ENCODE assay signal across 1 cellular context in the genomic region with DNA sequence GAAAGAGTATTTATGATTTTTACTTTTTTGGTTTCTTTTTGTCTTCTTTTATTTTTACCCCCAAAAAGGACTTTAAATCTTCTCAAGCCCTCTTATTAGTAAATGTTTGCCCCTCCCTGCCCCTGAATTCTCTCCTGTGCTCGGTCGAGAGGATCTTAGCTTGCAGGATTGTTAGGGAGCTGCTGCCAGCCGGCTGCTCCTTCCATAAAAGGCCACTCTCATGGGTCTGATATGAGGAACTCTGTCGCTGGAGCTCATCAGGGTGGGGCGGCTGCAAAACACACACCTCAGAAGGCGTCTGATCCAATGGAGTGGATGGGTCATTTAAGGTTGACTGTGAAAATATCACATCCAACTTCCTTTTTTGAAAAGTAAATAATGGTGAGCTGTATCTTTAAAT.
TF ChIP-seq lines count a peak whose summit lies in the region.

No MANE protein-coding gene starts in this region.

TF ChIP-seq in K562, 482 proteins besides CTCF, POLR2A, EP300 and RAD21:
- no peak for TF ChIP-seq NONO (IDR thresholded peaks at IDR 0.05; ENCODE audit: low read depth in 2 of 2, low read length in 1 of 2)
- no peak for TF ChIP-seq ZNF778 (CRISPR knock-in tag; IDR thresholded peaks at IDR 0.05)
- TF ChIP-seq, protein P1, sequence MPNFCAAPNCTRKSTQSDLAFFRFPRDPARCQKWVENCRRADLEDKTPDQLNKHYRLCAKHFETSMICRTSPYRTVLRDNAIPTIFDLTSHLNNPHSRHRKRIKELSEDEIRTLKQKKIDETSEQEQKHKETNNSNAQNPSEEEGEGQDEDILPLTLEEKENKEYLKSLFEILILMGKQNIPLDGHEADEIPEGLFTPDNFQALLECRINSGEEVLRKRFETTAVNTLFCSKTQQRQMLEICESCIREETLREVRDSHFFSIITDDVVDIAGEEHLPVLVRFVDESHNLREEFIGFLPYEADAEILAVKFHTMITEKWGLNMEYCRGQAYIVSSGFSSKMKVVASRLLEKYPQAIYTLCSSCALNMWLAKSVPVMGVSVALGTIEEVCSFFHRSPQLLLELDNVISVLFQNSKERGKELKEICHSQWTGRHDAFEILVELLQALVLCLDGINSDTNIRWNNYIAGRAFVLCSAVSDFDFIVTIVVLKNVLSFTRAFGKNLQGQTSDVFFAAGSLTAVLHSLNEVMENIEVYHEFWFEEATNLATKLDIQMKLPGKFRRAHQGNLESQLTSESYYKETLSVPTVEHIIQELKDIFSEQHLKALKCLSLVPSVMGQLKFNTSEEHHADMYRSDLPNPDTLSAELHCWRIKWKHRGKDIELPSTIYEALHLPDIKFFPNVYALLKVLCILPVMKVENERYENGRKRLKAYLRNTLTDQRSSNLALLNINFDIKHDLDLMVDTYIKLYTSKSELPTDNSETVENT (CRISPR knock-in tag; IDR thresholded peaks at IDR 0.05): no peak
- TF ChIP-seq KAT7 (CRISPR knock-in tag; IDR thresholded peaks at IDR 0.05; ENCODE audit: borderline replicate concordance): no peak
- TF ChIP-seq NFIX (CRISPR knock-in tag; IDR thresholded peaks at IDR 0.05; ENCODE audit: low read depth): no peak
- TF ChIP-seq, protein P2, sequence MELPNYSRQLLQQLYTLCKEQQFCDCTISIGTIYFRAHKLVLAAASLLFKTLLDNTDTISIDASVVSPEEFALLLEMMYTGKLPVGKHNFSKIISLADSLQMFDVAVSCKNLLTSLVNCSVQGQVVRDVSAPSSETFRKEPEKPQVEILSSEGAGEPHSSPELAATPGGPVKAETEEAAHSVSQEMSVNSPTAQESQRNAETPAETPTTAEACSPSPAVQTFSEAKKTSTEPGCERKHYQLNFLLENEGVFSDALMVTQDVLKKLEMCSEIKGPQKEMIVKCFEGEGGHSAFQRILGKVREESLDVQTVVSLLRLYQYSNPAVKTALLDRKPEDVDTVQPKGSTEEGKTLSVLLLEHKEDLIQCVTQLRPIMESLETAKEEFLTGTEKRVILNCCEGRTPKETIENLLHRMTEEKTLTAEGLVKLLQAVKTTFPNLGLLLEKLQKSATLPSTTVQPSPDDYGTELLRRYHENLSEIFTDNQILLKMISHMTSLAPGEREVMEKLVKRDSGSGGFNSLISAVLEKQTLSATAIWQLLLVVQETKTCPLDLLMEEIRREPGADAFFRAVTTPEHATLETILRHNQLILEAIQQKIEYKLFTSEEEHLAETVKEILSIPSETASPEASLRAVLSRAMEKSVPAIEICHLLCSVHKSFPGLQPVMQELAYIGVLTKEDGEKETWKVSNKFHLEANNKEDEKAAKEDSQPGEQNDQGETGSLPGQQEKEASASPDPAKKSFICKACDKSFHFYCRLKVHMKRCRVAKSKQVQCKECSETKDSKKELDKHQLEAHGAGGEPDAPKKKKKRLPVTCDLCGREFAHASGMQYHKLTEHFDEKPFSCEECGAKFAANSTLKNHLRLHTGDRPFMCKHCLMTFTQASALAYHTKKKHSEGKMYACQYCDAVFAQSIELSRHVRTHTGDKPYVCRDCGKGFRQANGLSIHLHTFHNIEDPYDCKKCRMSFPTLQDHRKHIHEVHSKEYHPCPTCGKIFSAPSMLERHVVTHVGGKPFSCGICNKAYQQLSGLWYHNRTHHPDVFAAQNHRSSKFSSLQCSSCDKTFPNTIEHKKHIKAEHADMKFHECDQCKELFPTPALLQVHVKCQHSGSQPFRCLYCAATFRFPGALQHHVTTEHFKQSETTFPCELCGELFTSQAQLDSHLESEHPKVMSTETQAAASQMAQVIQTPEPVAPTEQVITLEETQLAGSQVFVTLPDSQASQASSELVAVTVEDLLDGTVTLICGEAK (IDR thresholded peaks at IDR 0.05): peak; percentile 69
- TF ChIP-seq, protein P2 (CRISPR knock-in tag; IDR thresholded peaks at IDR 0.05): no peak
- TF ChIP-seq RBBP5 (IDR thresholded peaks at IDR 0.05; ENCODE audit: borderline replicate concordance, insufficient read depth, low read length, poor library complexity, severe bottlenecking): peak; percentile 31
- TF ChIP-seq WHSC1 (IDR thresholded peaks at IDR 0.05; ENCODE audit: low read length): no peak
- no peak for TF ChIP-seq RBM17 (IDR thresholded peaks at IDR 0.05; ENCODE audit: borderline replicate concordance, low read depth, low read length)
- TF ChIP-seq, protein P3, sequence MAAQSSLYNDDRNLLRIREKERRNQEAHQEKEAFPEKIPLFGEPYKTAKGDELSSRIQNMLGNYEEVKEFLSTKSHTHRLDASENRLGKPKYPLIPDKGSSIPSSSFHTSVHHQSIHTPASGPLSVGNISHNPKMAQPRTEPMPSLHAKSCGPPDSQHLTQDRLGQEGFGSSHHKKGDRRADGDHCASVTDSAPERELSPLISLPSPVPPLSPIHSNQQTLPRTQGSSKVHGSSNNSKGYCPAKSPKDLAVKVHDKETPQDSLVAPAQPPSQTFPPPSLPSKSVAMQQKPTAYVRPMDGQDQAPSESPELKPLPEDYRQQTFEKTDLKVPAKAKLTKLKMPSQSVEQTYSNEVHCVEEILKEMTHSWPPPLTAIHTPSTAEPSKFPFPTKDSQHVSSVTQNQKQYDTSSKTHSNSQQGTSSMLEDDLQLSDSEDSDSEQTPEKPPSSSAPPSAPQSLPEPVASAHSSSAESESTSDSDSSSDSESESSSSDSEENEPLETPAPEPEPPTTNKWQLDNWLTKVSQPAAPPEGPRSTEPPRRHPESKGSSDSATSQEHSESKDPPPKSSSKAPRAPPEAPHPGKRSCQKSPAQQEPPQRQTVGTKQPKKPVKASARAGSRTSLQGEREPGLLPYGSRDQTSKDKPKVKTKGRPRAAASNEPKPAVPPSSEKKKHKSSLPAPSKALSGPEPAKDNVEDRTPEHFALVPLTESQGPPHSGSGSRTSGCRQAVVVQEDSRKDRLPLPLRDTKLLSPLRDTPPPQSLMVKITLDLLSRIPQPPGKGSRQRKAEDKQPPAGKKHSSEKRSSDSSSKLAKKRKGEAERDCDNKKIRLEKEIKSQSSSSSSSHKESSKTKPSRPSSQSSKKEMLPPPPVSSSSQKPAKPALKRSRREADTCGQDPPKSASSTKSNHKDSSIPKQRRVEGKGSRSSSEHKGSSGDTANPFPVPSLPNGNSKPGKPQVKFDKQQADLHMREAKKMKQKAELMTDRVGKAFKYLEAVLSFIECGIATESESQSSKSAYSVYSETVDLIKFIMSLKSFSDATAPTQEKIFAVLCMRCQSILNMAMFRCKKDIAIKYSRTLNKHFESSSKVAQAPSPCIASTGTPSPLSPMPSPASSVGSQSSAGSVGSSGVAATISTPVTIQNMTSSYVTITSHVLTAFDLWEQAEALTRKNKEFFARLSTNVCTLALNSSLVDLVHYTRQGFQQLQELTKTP (IDR thresholded peaks at IDR 0.05; ENCODE audit: low read depth in 1 of 2, partially characterized antibody in 2 of 2): peak in 1 of 2 experiments; percentile 59
- TF ChIP-seq SRSF1 (IDR thresholded peaks at IDR 0.05; ENCODE audit: low read depth, low read length): no peak
- peak; percentile 64; the same call in 1 of the 2 replicates for TF ChIP-seq SPI1 (IDR thresholded peaks at IDR 0.05; ENCODE audit: borderline replicate concordance, low read depth, low read length)
- peak in 1 of 2 experiments; percentile 78; a peak in 2 of 4 replicates for TF ChIP-seq SRF (CRISPR knock-in tag; IDR thresholded peaks at IDR 0.05)
TF ChIP-seq in K562: peak in this region for 5.
